2 cellular contexts compared by ENCODE assay signal in the genomic region with DNA sequence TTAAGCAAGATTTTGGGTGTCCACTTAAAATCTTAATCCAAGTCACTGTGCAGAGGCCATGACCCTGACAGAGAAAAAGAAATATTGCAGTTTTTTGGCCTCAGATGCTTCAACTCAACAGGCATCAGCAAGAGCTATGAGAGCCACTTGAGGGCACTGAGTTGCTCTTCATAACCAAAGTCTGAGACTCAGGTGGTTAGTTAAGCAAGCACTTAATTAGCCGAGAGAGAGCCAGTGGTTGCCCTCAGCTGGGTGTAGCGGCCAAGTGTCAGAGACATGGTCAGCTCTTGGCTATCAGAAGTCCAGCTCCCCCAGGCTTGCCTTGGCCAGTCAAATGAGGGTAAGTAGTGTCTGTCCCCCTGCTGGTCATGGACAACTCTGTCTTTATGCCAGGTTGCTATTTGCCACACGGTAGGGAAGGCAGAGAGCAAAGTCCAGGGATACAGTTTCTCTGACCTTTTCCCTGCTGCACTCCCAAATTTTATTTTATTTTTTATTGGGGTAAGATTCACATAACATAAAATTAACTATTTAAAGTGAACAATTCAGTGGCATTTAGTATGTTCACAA.
TF ChIP-seq lines count a peak whose summit lies in the region.

No MANE protein-coding gene starts in this region.

TF ChIP-seq in HEK293T, 16 proteins besides CTCF, POLR2A, EP300 and RAD21:
- no peak for TF ChIP-seq ARNT (IDR thresholded peaks at IDR 0.05)
TF ChIP-seq in HEK293T: peak in this region for 0.

TF ChIP-seq in HepG2, 621 proteins besides CTCF, POLR2A, EP300 and RAD21:
- TF ChIP-seq, protein P1, sequence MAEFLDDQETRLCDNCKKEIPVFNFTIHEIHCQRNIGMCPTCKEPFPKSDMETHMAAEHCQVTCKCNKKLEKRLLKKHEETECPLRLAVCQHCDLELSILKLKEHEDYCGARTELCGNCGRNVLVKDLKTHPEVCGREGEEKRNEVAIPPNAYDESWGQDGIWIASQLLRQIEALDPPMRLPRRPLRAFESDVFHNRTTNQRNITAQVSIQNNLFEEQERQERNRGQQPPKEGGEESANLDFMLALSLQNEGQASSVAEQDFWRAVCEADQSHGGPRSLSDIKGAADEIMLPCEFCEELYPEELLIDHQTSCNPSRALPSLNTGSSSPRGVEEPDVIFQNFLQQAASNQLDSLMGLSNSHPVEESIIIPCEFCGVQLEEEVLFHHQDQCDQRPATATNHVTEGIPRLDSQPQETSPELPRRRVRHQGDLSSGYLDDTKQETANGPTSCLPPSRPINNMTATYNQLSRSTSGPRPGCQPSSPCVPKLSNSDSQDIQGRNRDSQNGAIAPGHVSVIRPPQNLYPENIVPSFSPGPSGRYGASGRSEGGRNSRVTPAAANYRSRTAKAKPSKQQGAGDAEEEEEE (CRISPR knock-in tag; IDR thresholded peaks at IDR 0.05; ENCODE audit: borderline replicate concordance), result no peak
- TF ChIP-seq, protein P2, sequence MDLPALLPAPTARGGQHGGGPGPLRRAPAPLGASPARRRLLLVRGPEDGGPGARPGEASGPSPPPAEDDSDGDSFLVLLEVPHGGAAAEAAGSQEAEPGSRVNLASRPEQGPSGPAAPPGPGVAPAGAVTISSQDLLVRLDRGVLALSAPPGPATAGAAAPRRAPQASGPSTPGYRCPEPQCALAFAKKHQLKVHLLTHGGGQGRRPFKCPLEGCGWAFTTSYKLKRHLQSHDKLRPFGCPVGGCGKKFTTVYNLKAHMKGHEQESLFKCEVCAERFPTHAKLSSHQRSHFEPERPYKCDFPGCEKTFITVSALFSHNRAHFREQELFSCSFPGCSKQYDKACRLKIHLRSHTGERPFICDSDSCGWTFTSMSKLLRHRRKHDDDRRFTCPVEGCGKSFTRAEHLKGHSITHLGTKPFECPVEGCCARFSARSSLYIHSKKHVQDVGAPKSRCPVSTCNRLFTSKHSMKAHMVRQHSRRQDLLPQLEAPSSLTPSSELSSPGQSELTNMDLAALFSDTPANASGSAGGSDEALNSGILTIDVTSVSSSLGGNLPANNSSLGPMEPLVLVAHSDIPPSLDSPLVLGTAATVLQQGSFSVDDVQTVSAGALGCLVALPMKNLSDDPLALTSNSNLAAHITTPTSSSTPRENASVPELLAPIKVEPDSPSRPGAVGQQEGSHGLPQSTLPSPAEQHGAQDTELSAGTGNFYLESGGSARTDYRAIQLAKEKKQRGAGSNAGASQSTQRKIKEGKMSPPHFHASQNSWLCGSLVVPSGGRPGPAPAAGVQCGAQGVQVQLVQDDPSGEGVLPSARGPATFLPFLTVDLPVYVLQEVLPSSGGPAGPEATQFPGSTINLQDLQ (CRISPR knock-in tag; IDR thresholded peaks at IDR 0.05), result no peak
- TF ChIP-seq HNF4A (CRISPR knock-in tag; IDR thresholded peaks at IDR 0.05) (peak; percentile 56), SMC3 (IDR thresholded peaks at IDR 0.05; ENCODE audit: low read length) (0 out of 2 replicates have a peak, but pooled peaks have one; percentile 4), HOXA9 (CRISPR knock-in tag; IDR thresholded peaks at IDR 0.05; ENCODE audit: borderline replicate concordance) (no peak)
- TF ChIP-seq, protein P3, sequence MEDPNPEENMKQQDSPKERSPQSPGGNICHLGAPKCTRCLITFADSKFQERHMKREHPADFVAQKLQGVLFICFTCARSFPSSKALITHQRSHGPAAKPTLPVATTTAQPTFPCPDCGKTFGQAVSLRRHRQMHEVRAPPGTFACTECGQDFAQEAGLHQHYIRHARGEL (CRISPR knock-in tag; IDR thresholded peaks at IDR 0.05), result no peak
